Comparison of ENCODE assay signal across 17 cellular contexts in genomic region chrX:150869450-150869849, GRCh38. TPM values are rescaled to one million over a fixed set of nuclear protein-coding genes. Genes with fewer than 3 reads are reported as not detected.
DNase-seq lines count a peak whose midpoint lies in the region; ATAC-seq and TF ChIP-seq lines count a peak whose summit lies in the region.
"Had no signal": no experiment of that assay in that cellular context is flagged by ENCODE, and none has a peak within 500 bp of the region (broad histone marks: within the 10 kb centered on the region; RNA-seq: fewer than 3 reads in every experiment).

No MANE protein-coding gene starts in this region.

- ATAC-seq in naive B cell (ENCODE audit: low read depth in 2 of 2), result peak in 1 of 2 donors; percentile 52
- ATAC-seq in GM18907 (IDR thresholded peaks at IDR 0.05; ENCODE audit: unreplicated experiment), result no peak
- no peak for ATAC-seq in HG02870 (IDR thresholded peaks at IDR 0.05; ENCODE audit: unreplicated experiment)

- no peak overlapping the region for H3K27ac ChIP-seq in GM23248
- H3K27ac ChIP-seq: BLaER1 treated with 17β-estradiol and CSF1 and Interleukin-3, amounts not matched to agents 10 nM and 100 nM; brain microvascular endothelial cell; KMS-11 had no signal

- DNase-seq in GM06990 (ENCODE audit: extremely low read depth, insufficient read length) (peak; percentile 36), GM23248 (peak; percentile 6), naive B cell (no peak), NCI-H1436 treated with DMSO at 0.1 percent for 48 hours (lab: John Stamatoyannopoulos, UW) (no peak), MV-4-11 (lab: John Stamatoyannopoulos, UW) (no peak)
- DNase-seq: brain microvascular endothelial cell; DND-41; effector memory CD4-positive, alpha-beta T cell; NCI-H1417; NCI-H345; OCI-M1; trophoblast cell had no signal

- H3K4me3 ChIP-seq in GM06990 (replicated peaks; ENCODE audit: low read depth, low read length), result no peak overlapping the region
- H3K4me3 ChIP-seq in GM23248, result no peak overlapping the region
- H3K4me3 ChIP-seq: BLaER1 treated with 17β-estradiol and CSF1 and Interleukin-3, amounts not matched to agents 10 nM and 100 nM had no signal

- no peak overlapping the region for H3K4me3 Mint-ChIP-seq in brain
- peak overlapping the region in 2 of 8 donors; percentile 27 to 30 for H3K4me3 Mint-ChIP-seq in naive B cell

- no peaks in the 10 kb centered on the region for H4K20me1 ChIP-seq in GM23248 (ENCODE audit: insufficient read depth)

- no peaks in the 10 kb centered on the region for H3K27me3 Mint-ChIP-seq in brain
- H3K27me3 Mint-ChIP-seq in naive B cell, result no peaks in the 10 kb centered on the region

- in situ Hi-C loops in GM23248 (cut with MboI), result no loop called here

- no peak for TF ChIP-seq CTCF in GM06990 (IDR thresholded peaks at IDR 0.05; ENCODE audit: insufficient read depth, low read length, poor library complexity, severe bottlenecking)
- no peak for TF ChIP-seq CTCF in brain (conservative IDR thresholded peaks at IDR 0.05)

- no peaks in the 10 kb centered on the region for H3K36me3 ChIP-seq in GM06990 (ENCODE audit: control insufficient read depth, insufficient read depth, low read length)
- no peaks in the 10 kb centered on the region for H3K36me3 ChIP-seq in GM23248 (ENCODE audit: low read depth)
- H3K36me3 ChIP-seq: brain microvascular endothelial cell had no signal

- H3K27ac Mint-ChIP-seq in brain (peak overlapping the region in 4 of 5 experiments; percentile 42 to 91 (median 73)), naive B cell (peak overlapping the region in 4 of 6 donors; percentile 15 to 90 (median 40))

- no peaks in the 10 kb centered on the region for H3K4me1 ChIP-seq in GM23248 (ENCODE audit: insufficient read depth)

- H3K9me3 ChIP-seq in GM23248 (ENCODE audit: low read depth), result no peaks in the 10 kb centered on the region
- H3K9me3 ChIP-seq: BLaER1 treated with 17β-estradiol and CSF1 and Interleukin-3, amounts not matched to agents 10 nM and 100 nM had no signal

- H2AFZ ChIP-seq in GM23248, result no peak overlapping the region

- WGBS in GM23248 (ENCODE audit: low coverage in 1 of 2, low lambda C conversion rate in 2 of 2, missing lambda C conversion rate in 2 of 2), 2 experiments, result 48 to 53% methylated on average over 3 of the region's 3 CpGs

- 0 out of 2 replicates have a peak, but pooled peaks cover 8% of the 10 kb centered on the region for H3K79me2 ChIP-seq in GM23248 (ENCODE audit: insufficient read depth)

- H3K9me3 Mint-ChIP-seq in brain (peaks cover 0 to 5% (median 0%) of the 10 kb centered on the region in 5 experiments), naive B cell (peaks cover 0 to 4% (median 0%) of the 10 kb centered on the region in 7 donors)

- H3K4me1 Mint-ChIP-seq in brain, result peaks cover 49% of the 10 kb centered on the region
- peaks cover 26 to 34% (median 33%) of the 10 kb centered on the region in 3 donors for H3K4me1 Mint-ChIP-seq in naive B cell

- H3K9ac ChIP-seq in GM23248, result no peak overlapping the region
- H3K9ac ChIP-seq: BLaER1 treated with 17β-estradiol and CSF1 and Interleukin-3, amounts not matched to agents 10 nM and 100 nM; KMS-11 had no signal

- H3K9me2 ChIP-seq in GM23248 (ENCODE audit: insufficient read depth), result no peaks in the 10 kb centered on the region

- no peak overlapping the region for H3K4me2 ChIP-seq in GM23248 (ENCODE audit: unreplicated experiment)
- H3K4me2 ChIP-seq: BLaER1 treated with 17β-estradiol and CSF1 and Interleukin-3, amounts not matched to agents 10 nM and 100 nM; KMS-11 had no signal

- no peaks in the 10 kb centered on the region for H3K27me3 ChIP-seq in GM06990 (replicated peaks; ENCODE audit: control insufficient read depth, insufficient read depth, low read length)
- H3K27me3 ChIP-seq in GM23248 (replicated peaks; ENCODE audit: insufficient read depth), result no peaks in the 10 kb centered on the region
- H3K27me3 ChIP-seq: BLaER1 treated with 17β-estradiol and CSF1 and Interleukin-3, amounts not matched to agents 10 nM and 100 nM; brain microvascular endothelial cell had no signal

- H3K36me3 Mint-ChIP-seq in brain, result peaks cover 32% of the 10 kb centered on the region
- peaks cover 0 to 10% of the 10 kb centered on the region in 2 donors for H3K36me3 Mint-ChIP-seq in naive B cell

- H3F3A ChIP-seq in GM23248 (ENCODE audit: insufficient read depth), result no peaks in the 10 kb centered on the region

RNA-seq across cellular contexts. Expression of gene CD99L2, which starts 29.0 kb away (rescaled TPM):
- total RNA-seq in GM23248 (2014; rRNA removed; shearing (Covaris generic)), result 71.7 and 76.0 TPM in 2 replicates
- 37.8 and 37.9 TPM in 2 replicates for polyA plus RNA-seq in GM23248 (2016; fragmentation: Nextera tagmentation; extraction: Ambion mirVana)
- polyA plus RNA-seq in brain (ENCODE audit: insufficient read depth, low read depth, low replicate concordance), result 94.5 TPM
- 10 to 100 TPM in 4 of 6 donors, 1 to 10 TPM in 2; 8.8 to 19.9 (median 10.7) TPM for polyA plus RNA-seq in naive B cell (ENCODE audit: low read depth in 6 of 6)

Comparison
In these comparisons a context has a peak if more than half of its experiments do, and no peak if none do; other contexts are left out.
1. DNase-seq: peak in GM06990 (single experiment) and GM23248 (single experiment); none in naive B cell (single experiment), NCI-H1436 treated with DMSO at 0.1 percent for 48 hours (single experiment) and MV-4-11 (single experiment).